7 cellular contexts compared by ENCODE assay signal in genomic region chr21:5090132-5091079, GRCh38.
DNase-seq lines count a peak whose midpoint lies in the region; ATAC-seq, FAIRE-seq and TF ChIP-seq lines count a peak whose summit lies in the region.
"Not testable (repeated sequence)": the region's sequence is repeated elsewhere in the genome, so short reads cannot be mapped to it uniquely, and the experiment has no call there.

No MANE protein-coding gene starts in this region.

- H3K9ac ChIP-seq in MM.1S (ENCODE audit: low read length); GM12878 (ENCODE audit: control insufficient read depth, insufficient read depth, low read length); HepG2 (ENCODE audit: insufficient read depth, low read depth, low read length): not testable (repeated sequence)

- peak; percentile 5 for DNase-seq in MM.1S
- DNase-seq in GM12878 (ENCODE audit: low read depth, low spot score); HepG2 (ENCODE audit: low spot score); stimulated activated naive CD8-positive, alpha-beta T cell treated with anti-CD3 and anti-CD28 coated beads, Interleukin-15, amount 100 ng/mL, for 72 hours: not testable (repeated sequence)
- peak; percentile 30 for DNase-seq in Right ventricle myocardium superior
- peak in 2 of 3 donors; percentile 6 to 44 for DNase-seq in right cardiac atrium
- DNase-seq in pancreas = peak in 3 of 6 donors; percentile 4 to 23 (median 21)

- not testable (repeated sequence) for H3K27me3 ChIP-seq in MM.1S (replicated peaks; ENCODE audit: insufficient read depth, low read length); GM12878 (replicated peaks in 1 of 2; ENCODE audit: control insufficient read depth in 2 of 2, insufficient read depth in 2 of 2, low read length in 1 of 2); right cardiac atrium (ENCODE audit: control insufficient read depth, insufficient read depth); HepG2 (ENCODE audit: control insufficient read depth in 1 of 2, insufficient read depth in 2 of 2, low read length in 2 of 2); pancreas

- not testable (repeated sequence) for TF ChIP-seq EP300 in GM12878 (IDR thresholded peaks at IDR 0.05; ENCODE audit: borderline replicate concordance in 1 of 2, control insufficient read depth in 1 of 2, low read depth in 2 of 2, low read length in 2 of 2); HepG2 (IDR thresholded peaks at IDR 0.05; ENCODE audit: low read depth in 2 of 2, low read length in 2 of 2); HepG2 (CRISPR knock-in tag; IDR thresholded peaks at IDR 0.05; ENCODE audit: borderline replicate concordance)

- not testable (repeated sequence) for TF ChIP-seq RAD21 in GM12878 (IDR thresholded peaks at IDR 0.05; ENCODE audit: insufficient read depth, low read depth, low read length); HepG2 (CRISPR knock-in tag; IDR thresholded peaks at IDR 0.05)

- RAD21 ChIA-PET in GM12878 (lab: Charles Lee; ENCODE audit: unreplicated experiment) = not testable (repeated sequence)

- POLR2A ChIA-PET in GM12878 (lab: Charles Lee); HepG2 (lab: Yijun Ruan, JAX): not testable (repeated sequence)

- H3K4me1 Mint-ChIP-seq in stimulated activated naive CD8-positive, alpha-beta T cell treated with anti-CD3 and anti-CD28 coated beads, Interleukin-15, amount 100 ng/mL, for 72 hours = not testable (repeated sequence)

- H2AFZ ChIP-seq in MM.1S (ENCODE audit: low read length); GM12878 (ENCODE audit: control insufficient read depth, low read depth, low read length); HepG2 (ENCODE audit: low read length): not testable (repeated sequence)

- H3K4me3 ChIP-seq in MM.1S (ENCODE audit: low read length); GM12878; right cardiac atrium (ENCODE audit: low read length); HepG2 (replicated peaks in 1 of 3; ENCODE audit: insufficient read depth in 1 of 3, low read depth in 2 of 3, low read length in 3 of 3); pancreas: not testable (repeated sequence)

- not testable (repeated sequence) for BruUV-seq in GM12878 (replicated peaks; lab: Mats Ljungman, UMichigan); HepG2 (replicated peaks; lab: Mats Ljungman, UMichigan)

- in situ Hi-C loops in GM12878 (cut with MboI); HepG2 (cut with HindIII; ENCODE audit: extremely low pct_ligation_motif_present, low pct_unique_long_range_greater_than_20kb): not testable (repeated sequence)

- not testable (repeated sequence) for H4K20me1 ChIP-seq in MM.1S (ENCODE audit: insufficient read depth, low read length); GM12878 (ENCODE audit: control insufficient read depth, insufficient read depth); HepG2 (ENCODE audit: insufficient read depth, low read length)

- H3K9me2 ChIP-seq in MM.1S (replicated peaks; ENCODE audit: insufficient read depth, low read length) = not testable (repeated sequence)

- not testable (repeated sequence) for H3K4me3 Mint-ChIP-seq in stimulated activated naive CD8-positive, alpha-beta T cell treated with anti-CD3 and anti-CD28 coated beads, Interleukin-15, amount 100 ng/mL, for 72 hours

- not testable (repeated sequence) for H3F3A ChIP-seq in MM.1S (ENCODE audit: insufficient read depth, low read length)

- H3K27me3 Mint-ChIP-seq in stimulated activated naive CD8-positive, alpha-beta T cell treated with anti-CD3 and anti-CD28 coated beads, Interleukin-15, amount 100 ng/mL, for 72 hours = not testable (repeated sequence)

- 79% methylated on average over 12 of the region's 34 CpGs for WGBS in GM12878 (ENCODE audit: insufficient coverage, insufficient replicate concordance, low lambda C conversion rate, missing lambda C conversion rate)
- WGBS in right cardiac atrium = 88% methylated on average over 20 of the region's 34 CpGs
- 3% methylated on average over 8 of the region's 34 CpGs for WGBS in HepG2 (ENCODE audit: low lambda C conversion rate)
- WGBS in pancreas, 2 donors = 89 to 99% methylated on average over 10 to 21 of the region's 34 CpGs

- H3K4me1 ChIP-seq in MM.1S (ENCODE audit: low read length); GM12878 (ENCODE audit: control insufficient read depth, insufficient read depth, low read length); right cardiac atrium (ENCODE audit: control insufficient read depth, insufficient read depth, low read length); HepG2 (ENCODE audit: insufficient read depth, low read length); pancreas: not testable (repeated sequence)

- H3K4me2 ChIP-seq in MM.1S (ENCODE audit: low read depth, low read length); GM12878 (ENCODE audit: control insufficient read depth, insufficient read depth); HepG2 (ENCODE audit: low read depth, low read length): not testable (repeated sequence)

- SMC1A ChIA-PET in GM12878 (lab: Charles Lee; ENCODE audit: uncharacterized antibody, unreplicated experiment) = not testable (repeated sequence)

- not testable (repeated sequence) for H3K36me3 ChIP-seq in MM.1S (replicated peaks; ENCODE audit: insufficient read depth, low read length); GM12878 (ENCODE audit: control insufficient read depth in 2 of 2, insufficient read depth in 2 of 2, low read length in 1 of 2); HepG2 (replicated peaks in 1 of 2; ENCODE audit: control insufficient read depth in 1 of 2, insufficient read depth in 2 of 2, low read length in 2 of 2); pancreas

- not testable (repeated sequence) for TF ChIP-seq POLR2A in GM12878 (IDR thresholded peaks at IDR 0.05; ENCODE audit: low read depth, low read length); HepG2 (IDR thresholded peaks at IDR 0.05; ENCODE audit: insufficient read depth in 1 of 2, low read depth in 2 of 2, low read length in 2 of 2)

- intact Hi-C loops in GM12878 (cut with micrococcal nuclease; ENCODE audit: unreplicated experiment); Right ventricle myocardium superior (cut with DNase I); right cardiac atrium (cut with DNase I); HepG2 (cut with micrococcal nuclease; ENCODE audit: unreplicated experiment); pancreas (cut with DNase I): not testable (repeated sequence)

- not testable (repeated sequence) for H3K79me2 ChIP-seq in MM.1S (ENCODE audit: low read length); GM12878 (ENCODE audit: control insufficient read depth, insufficient read depth, low read length); HepG2 (ENCODE audit: insufficient read depth, low read length)

- ATAC-seq in GM12878 = peak; percentile 17
- peak; percentile 24 for ATAC-seq in Right ventricle myocardium superior (ENCODE audit: poor library complexity)
- peak in 1 of 2 donors; percentile 23 for ATAC-seq in right cardiac atrium
- peak; percentile 73 for ATAC-seq in HepG2
- peak in 3 of 4 donors; percentile 17 to 32 (median 30) for ATAC-seq in pancreas
- peak; percentile 21 for ATAC-seq in stimulated activated naive CD8-positive, alpha-beta T cell treated with anti-CD3 and anti-CD28 coated beads, Interleukin-15, amount 100 ng/mL, for 72 hours

- not testable (repeated sequence) for TF ChIP-seq CTCF in MM.1S (IDR thresholded peaks at IDR 0.05; ENCODE audit: low read length); GM12878 (IDR thresholded peaks at IDR 0.05 in 2 of 3, conservative IDR thresholded peaks at IDR 0.05 in 1 of 3; ENCODE audit: control insufficient read depth in 2 of 3, extremely low read depth in 1 of 3, insufficient read depth in 1 of 3, low read depth in 3 of 3, low read length in 3 of 3); HepG2 (CRISPR knock-in tag; IDR thresholded peaks at IDR 0.05); pancreas (IDR thresholded peaks at IDR 0.05)

- H3K9me3 ChIP-seq in MM.1S (replicated peaks; ENCODE audit: insufficient read depth, low read length); GM12878 (replicated peaks; ENCODE audit: control insufficient read depth, insufficient read depth, low read length); right cardiac atrium (ENCODE audit: control insufficient read depth, low read length); HepG2 (ENCODE audit: low read length); pancreas: not testable (repeated sequence)

- H3K9me3 Mint-ChIP-seq in stimulated activated naive CD8-positive, alpha-beta T cell treated with anti-CD3 and anti-CD28 coated beads, Interleukin-15, amount 100 ng/mL, for 72 hours = not testable (repeated sequence)

- not testable (repeated sequence) for H3K27ac ChIP-seq in MM.1S (ENCODE audit: low read length); GM12878 (ENCODE audit: control insufficient read depth, insufficient read depth); right cardiac atrium (ENCODE audit: low read length); HepG2 (ENCODE audit: extremely low read length, insufficient read depth, low read length); pancreas

- not testable (repeated sequence) for FAIRE-seq in GM12878 (lab: Jason Lieb, UNC); HepG2 (lab: Jason Lieb, UNC); pancreas (lab: Jason Lieb, UNC)

- peak overlapping the region in 1 of 2 donors; percentile 12 for H3K27ac Mint-ChIP-seq in stimulated activated naive CD8-positive, alpha-beta T cell treated with anti-CD3 and anti-CD28 coated beads, Interleukin-15, amount 100 ng/mL, for 72 hours

- CTCF ChIA-PET in GM12878 (lab: Yijun Ruan, JAX); HepG2 (lab: Yijun Ruan, JAX; ENCODE audit: low intra/inter-chr PET ratio, low total read pairs): not testable (repeated sequence)

TF ChIP-seq in HepG2, 621 proteins besides CTCF, POLR2A, EP300 and RAD21 (continues in another document):
- TF ChIP-seq ZNF263 (CRISPR knock-in tag; IDR thresholded peaks at IDR 0.05) = peak; percentile 70
